ENCODE assay signal across 11 cellular contexts in the genomic region with DNA sequence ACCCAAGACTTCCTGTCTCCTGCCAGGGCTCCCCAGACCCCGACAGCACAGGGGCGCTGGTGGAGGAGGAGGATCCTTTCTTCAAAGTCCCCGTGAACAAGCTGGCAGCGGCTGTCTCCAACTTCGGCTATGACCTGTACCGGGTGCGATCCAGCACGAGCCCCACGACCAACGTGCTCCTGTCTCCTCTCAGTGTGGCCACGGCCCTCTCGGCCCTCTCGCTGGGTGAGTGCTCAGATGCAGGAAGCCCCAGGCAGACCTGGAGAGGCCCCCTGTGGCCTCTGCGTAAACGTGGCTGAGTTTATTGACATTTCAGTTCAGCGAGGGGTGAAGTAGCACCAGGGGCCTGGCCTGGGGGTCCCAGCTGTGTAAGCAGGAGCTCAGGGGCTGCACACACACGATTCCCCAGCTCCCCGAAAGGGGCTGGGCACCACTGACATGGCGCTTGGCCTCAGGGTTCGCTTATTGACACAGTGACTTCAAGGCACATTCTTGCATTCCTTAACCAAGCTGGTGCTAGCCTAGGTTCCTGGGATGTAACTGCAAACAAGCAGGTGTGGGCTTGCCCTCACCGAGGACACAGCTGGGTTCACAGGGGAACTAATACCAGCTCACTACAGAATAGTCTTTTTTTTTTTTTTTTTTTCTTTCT. TPM values are rescaled to one million over a fixed set of nuclear protein-coding genes. Genes with fewer than 3 reads are reported as not detected.
DNase-seq lines count a peak whose midpoint lies in the region; ATAC-seq and TF ChIP-seq lines count a peak whose summit lies in the region.
"Had no signal": no experiment of that assay in that cellular context is flagged by ENCODE, and none has a peak within 500 bp of the region (broad histone marks: within the 10 kb centered on the region; RNA-seq: fewer than 3 reads in every experiment).

No MANE protein-coding gene starts in this region.

- POLR2A ChIA-PET in WTC11 (lab: Charles Lee) = interaction anchor here (0.6 to 2.3 kb wide), 6 partner anchors 8 to 200 kb away, joined by 4 to 17 read pairs (median 7); partner anchors contain the start of gene SERPINF1

- H3K9me3 ChIP-seq in iPS DF 6.9 (ENCODE audit: control insufficient read depth, insufficient read depth, low read length) = no peaks in the 10 kb centered on the region
- H3K9me3 ChIP-seq: neutrophil had no signal

- ATAC-seq in WTC11 = peak; percentile 87
- ATAC-seq in stimulated activated naive CD8-positive, alpha-beta T cell treated with anti-CD3 and anti-CD28 coated beads, Interleukin-15, amount 100 ng/mL, for 72 hours = peak; percentile 65

- no peak overlapping the region for H3K4me3 ChIP-seq in iPS DF 6.9 (ENCODE audit: low read length)

- H3K9me3 Mint-ChIP-seq in WTC11 = no peaks in the 10 kb centered on the region
- H3K9me3 Mint-ChIP-seq in stimulated activated naive CD8-positive, alpha-beta T cell treated with anti-CD3 and anti-CD28 coated beads, Interleukin-15, amount 100 ng/mL, for 72 hours = no peaks in the 10 kb centered on the region

- H3K27ac Mint-ChIP-seq in WTC11 = peak overlapping the region; percentile 93
- peak overlapping the region; percentile 92 for H3K27ac Mint-ChIP-seq in stimulated activated naive CD8-positive, alpha-beta T cell treated with anti-CD3 and anti-CD28 coated beads, Interleukin-15, amount 100 ng/mL, for 72 hours

- peaks cover 3% of the 10 kb centered on the region for H3K4me1 ChIP-seq in iPS DF 6.9 (ENCODE audit: control insufficient read depth, insufficient read depth, low read length)

- CTCF ChIA-PET in WTC11 (lab: Charles Lee) = interaction anchor here (0.7 to 4.1 kb wide), 14 partner anchors 8 to 140 kb away, joined by 3 to 26 read pairs (median 6); partner anchors contain the start of genes SERPINF1 and WDR81

- H3K36me3 Mint-ChIP-seq in WTC11 = no peaks in the 10 kb centered on the region; the same call in 1 of the 2 replicates

- no peak overlapping the region for H3K27ac ChIP-seq in iPS DF 6.9 (ENCODE audit: low read length)
- H3K27ac ChIP-seq: neutrophil had no signal

- no peak for TF ChIP-seq CTCF in WTC11 (IDR thresholded peaks at IDR 0.05)

- H3K4me3 Mint-ChIP-seq in WTC11 = peak overlapping the region; percentile 50
- peak overlapping the region; percentile 76 to 78 for H3K4me3 Mint-ChIP-seq in stimulated activated naive CD8-positive, alpha-beta T cell treated with anti-CD3 and anti-CD28 coated beads, Interleukin-15, amount 100 ng/mL, for 72 hours

- H3K27me3 Mint-ChIP-seq in WTC11 (ENCODE audit: low read depth) = no peaks in the 10 kb centered on the region
- H3K27me3 Mint-ChIP-seq in stimulated activated naive CD8-positive, alpha-beta T cell treated with anti-CD3 and anti-CD28 coated beads, Interleukin-15, amount 100 ng/mL, for 72 hours = no peaks in the 10 kb centered on the region

- DNase-seq in NCI-H1417 (lab: John Stamatoyannopoulos, UW) (peak in 2 of 3 experiments; percentile 66 to 87), NCI-H1417 treated with DMSO at 0.1 percent for 48 hours (lab: John Stamatoyannopoulos, UW) (no peak), WTC11 (ENCODE audit: low spot score) (peak; percentile 65), iPS DF 6.9 (ENCODE audit: low read depth, low spot score) (peak; percentile 41), COR-L47 (lab: John Stamatoyannopoulos, UW) (no peak), putamen (ENCODE audit: low spot score) (no peak), epidermal melanocyte (ENCODE audit: insufficient read length, low spot score) (no peak)
- peak; percentile 24 to 46 for DNase-seq in stimulated activated naive CD8-positive, alpha-beta T cell treated with anti-CD3 and anti-CD28 coated beads, Interleukin-15, amount 100 ng/mL, for 72 hours
- DNase-seq: dermis blood vessel endothelial cell, substantia nigra had no signal

- H3K27me3 ChIP-seq in iPS DF 6.9 (ENCODE audit: control insufficient read depth, insufficient read depth, low read length) = no peaks in the 10 kb centered on the region
- H3K27me3 ChIP-seq: neutrophil had no signal

- H3K4me1 Mint-ChIP-seq in WTC11 = peaks cover 15% of the 10 kb centered on the region
- peaks cover 43% of the 10 kb centered on the region for H3K4me1 Mint-ChIP-seq in stimulated activated naive CD8-positive, alpha-beta T cell treated with anti-CD3 and anti-CD28 coated beads, Interleukin-15, amount 100 ng/mL, for 72 hours

- WGBS in iPS DF 6.9 (ENCODE audit: insufficient coverage, insufficient read length) = no CpG with 5 or more reads among the region's 21 CpGs

- H3K36me3 ChIP-seq in iPS DF 6.9 (ENCODE audit: control insufficient read depth, insufficient read depth, low read length) = peaks cover 4% of the 10 kb centered on the region
- H3K36me3 ChIP-seq: neutrophil had no signal

TF ChIP-seq in WTC11, 78 proteins besides CTCF, POLR2A, EP300 and RAD21:
- TF ChIP-seq ZNF263 (CRISPR knock-in tag; IDR thresholded peaks at IDR 0.05; ENCODE audit: low read depth) (peak; percentile 40; the same call in 1 of the 2 replicates), CBFB (CRISPR knock-in tag; IDR thresholded peaks at IDR 0.05; ENCODE audit: low read depth) (no peak), GABPB1 (CRISPR knock-in tag; IDR thresholded peaks at IDR 0.05) (no peak), HMGXB4 (CRISPR knock-in tag; IDR thresholded peaks at IDR 0.05) (0 out of 2 replicates have a peak, but pooled peaks have one; percentile 20), SP1 (CRISPR knock-in tag; conservative IDR thresholded peaks at IDR 0.05) (0 out of 2 replicates have a peak, but pooled peaks have one; percentile 35), TP53 (CRISPR knock-in tag; IDR thresholded peaks at IDR 0.05) (0 out of 2 replicates have a peak, but pooled peaks have one; percentile 35), ZNF423 (CRISPR knock-in tag; IDR thresholded peaks at IDR 0.05) (peak; percentile 97)
- TF ChIP-seq, protein P1, sequence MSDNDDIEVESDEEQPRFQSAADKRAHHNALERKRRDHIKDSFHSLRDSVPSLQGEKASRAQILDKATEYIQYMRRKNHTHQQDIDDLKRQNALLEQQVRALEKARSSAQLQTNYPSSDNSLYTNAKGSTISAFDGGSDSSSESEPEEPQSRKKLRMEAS (CRISPR knock-in tag; IDR thresholded peaks at IDR 0.05) = no peak

RNA-seq across cellular contexts. Expression of gene SERPINF1, which starts 8.1 kb away (rescaled TPM):
- 16.7 to 26.2 TPM (median 22.1 TPM) in 3 replicates for total RNA-seq in WTC11 (2021)
- total RNA-seq: dermis blood vessel endothelial cell had no signal

RNA-seq across cellular contexts. Expression of gene SERPINF2, which starts 27.3 kb away (rescaled TPM):
- total RNA-seq in WTC11 (2021) = 1.6 to 2.7 TPM (median 2.1 TPM) in 3 replicates

RNA-seq across cellular contexts. Expression of gene WDR81, which starts 45.4 kb away (rescaled TPM):
- 14.0 to 16.4 TPM (median 15.1 TPM) in 3 replicates for total RNA-seq in WTC11 (2021)

RNA-seq across cellular contexts. Expression of gene SMYD4, which starts 59.8 kb away (rescaled TPM):
- 24.1 to 28.8 TPM (median 28.2 TPM) in 3 replicates for total RNA-seq in WTC11 (2021)

RNA-seq across cellular contexts. Expression of gene TLCD2, which starts 59.8 kb away (rescaled TPM):
- 1.4 to 1.9 TPM (median 1.4 TPM) in 3 replicates for total RNA-seq in WTC11 (2021)

Comparison
In these comparisons a context has a peak if more than half of its experiments do, and no peak if none do; other contexts are left out.
1. DNase-seq: peak in NCI-H1417 (2 of 3), WTC11 (single experiment), iPS DF 6.9 (single experiment) and stimulated activated naive CD8-positive, alpha-beta T cell treated with anti-CD3 and anti-CD28 coated beads, Interleukin-15, amount 100 ng/mL, for 72 hours (2 of 2); none in NCI-H1417 treated with DMSO at 0.1 percent for 48 hours (single experiment), COR-L47 (single experiment), putamen (single experiment) and epidermal melanocyte (single experiment).